In the genomic region with DNA sequence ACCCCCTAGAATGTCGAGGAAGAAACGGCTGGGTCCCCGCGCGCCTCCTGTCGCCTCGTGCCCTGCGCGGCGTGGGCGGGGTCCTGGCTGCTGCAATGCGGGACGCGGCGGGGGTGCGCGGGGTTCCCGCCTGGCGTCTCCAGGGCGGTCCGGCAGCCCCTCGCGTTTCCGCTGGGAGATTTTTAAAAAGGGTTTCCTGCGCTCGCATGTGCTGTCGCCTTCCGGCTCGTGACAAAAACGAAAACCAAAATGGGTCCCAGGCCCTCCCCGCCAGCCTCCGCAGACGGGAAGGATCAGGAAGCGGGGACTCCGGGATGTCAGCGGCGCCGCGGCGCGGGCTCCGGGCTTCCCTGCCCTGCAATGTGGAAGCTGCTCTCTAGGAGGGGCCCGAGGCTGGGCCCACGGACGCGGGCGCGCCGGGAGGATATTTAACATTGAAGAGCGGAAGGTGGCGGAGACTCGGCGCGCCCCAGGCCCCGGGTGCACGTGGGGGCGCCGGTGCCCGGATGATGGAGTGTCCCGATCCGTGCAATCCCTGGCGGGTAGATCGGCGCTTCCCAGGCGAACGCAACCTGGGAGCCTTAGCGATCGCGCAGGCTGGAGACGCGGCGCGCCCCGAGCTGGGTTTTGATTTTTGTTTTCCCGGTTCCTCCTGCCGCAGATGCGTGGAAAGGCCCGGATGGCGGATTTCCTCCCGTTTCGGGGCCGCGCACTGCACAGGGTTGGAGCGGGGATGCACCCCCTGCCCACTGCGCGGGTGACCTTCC, we compare ENCODE assay signal across 8 cellular contexts. TPM values are rescaled to one million over a fixed set of nuclear protein-coding genes. Genes with fewer than 3 reads are reported as not detected.
DNase-seq lines count a peak whose midpoint lies in the region; ATAC-seq and TF ChIP-seq lines count a peak whose summit lies in the region.

No MANE protein-coding gene starts in this region.

- no peak for TF ChIP-seq CTCF in CD4-positive, alpha-beta T cell (IDR thresholded peaks at IDR 0.05)
- peak; percentile 44 for TF ChIP-seq CTCF in left ventricle myocardium inferior (IDR thresholded peaks at IDR 0.05; ENCODE audit: borderline replicate concordance)

- intact Hi-C loops in CD4-positive, alpha-beta T cell (cut with DNase I, micrococcal nuclease) = no loop called here
- intact Hi-C loops in left ventricle myocardium inferior (cut with micrococcal nuclease) = no loop called here

- no peaks in the 10 kb centered on the region for H3K9me3 Mint-ChIP-seq in CD4-positive, alpha-beta T cell

- CTCF ChIA-PET in CD4-positive, alpha-beta T cell (lab: Charles Lee) = no interaction called here

- H3K27me3 ChIP-seq in CD4-positive, alpha-beta T cell (ENCODE audit: control insufficient read depth, insufficient read depth, low read length) = no peaks in the 10 kb centered on the region
- no peaks in the 10 kb centered on the region for H3K27me3 ChIP-seq in left ventricle myocardium inferior (ENCODE audit: low read depth)

- H3K27ac Mint-ChIP-seq in CD4-positive, alpha-beta T cell = peak overlapping the region; percentile 74

- peaks cover 19% of the 10 kb centered on the region for H3K4me1 Mint-ChIP-seq in CD4-positive, alpha-beta T cell (ENCODE audit: low read depth)

- peak overlapping the region; percentile 29 for H3K27ac ChIP-seq in CD4-positive, alpha-beta T cell (ENCODE audit: low read depth, low read length)
- peak overlapping the region; percentile 92 for H3K27ac ChIP-seq in left ventricle myocardium inferior (replicated peaks)

- no peaks in the 10 kb centered on the region for H3K27me3 Mint-ChIP-seq in CD4-positive, alpha-beta T cell

- peak overlapping the region; percentile 86 for H3K4me3 ChIP-seq in left ventricle myocardium inferior

- peaks cover 92% of the 10 kb centered on the region for H3K4me1 ChIP-seq in left ventricle myocardium inferior

- H3K36me3 Mint-ChIP-seq in CD4-positive, alpha-beta T cell (ENCODE audit: low read depth) = peaks cover 8% of the 10 kb centered on the region

- peak overlapping the region; percentile 94 for H3K4me3 Mint-ChIP-seq in CD4-positive, alpha-beta T cell

- peaks cover 4% of the 10 kb centered on the region for H3K36me3 ChIP-seq in left ventricle myocardium inferior

- DNase-seq in CD4-positive, alpha-beta T cell = peak; percentile 19 to 56 (median 36)
- DNase-seq in T follicular helper cell (ENCODE audit: low read depth) (peak; percentile 33), amniotic stem cell (lab: John Stamatoyannopoulos, UW) (peak; percentile 27), left ventricle myocardium inferior (peak; percentile 73), retina (peak; percentile 89), HuH-7 (ENCODE audit: low spot score) (no peak)

- POLR2A ChIA-PET in CD4-positive, alpha-beta T cell (lab: Charles Lee) = interaction anchor here (1.0 to 1.1 kb wide), 3 partner anchors 9 to 104 kb away, joined by 3 to 6 read pairs (median 3); a partner anchor contains a TSS

- ATAC-seq in CD4-positive, alpha-beta T cell (ENCODE audit: poor library complexity) = peak; percentile 50
- ATAC-seq in GM19438 (IDR thresholded peaks at IDR 0.05; ENCODE audit: low read depth, unreplicated experiment) = peak; percentile 44
- ATAC-seq in HG03571 (IDR thresholded peaks at IDR 0.05; ENCODE audit: unreplicated experiment) = peak; percentile 39

- no peaks in the 10 kb centered on the region for H3K9me3 ChIP-seq in CD4-positive, alpha-beta T cell (ENCODE audit: control insufficient read depth, low read length)
- H3K9me3 ChIP-seq in left ventricle myocardium inferior (replicated peaks) = no peaks in the 10 kb centered on the region

RNA-seq across cellular contexts. Expression of a gene that starts 1.0 kb away (rescaled TPM):
- total RNA-seq in CD4-positive, alpha-beta T cell = 10 to 100 TPM; 32.2 to 38.9 TPM
- 206 TPM for total RNA-seq in left ventricle myocardium inferior
